14 cellular contexts compared by ENCODE assay signal in the genomic region with DNA sequence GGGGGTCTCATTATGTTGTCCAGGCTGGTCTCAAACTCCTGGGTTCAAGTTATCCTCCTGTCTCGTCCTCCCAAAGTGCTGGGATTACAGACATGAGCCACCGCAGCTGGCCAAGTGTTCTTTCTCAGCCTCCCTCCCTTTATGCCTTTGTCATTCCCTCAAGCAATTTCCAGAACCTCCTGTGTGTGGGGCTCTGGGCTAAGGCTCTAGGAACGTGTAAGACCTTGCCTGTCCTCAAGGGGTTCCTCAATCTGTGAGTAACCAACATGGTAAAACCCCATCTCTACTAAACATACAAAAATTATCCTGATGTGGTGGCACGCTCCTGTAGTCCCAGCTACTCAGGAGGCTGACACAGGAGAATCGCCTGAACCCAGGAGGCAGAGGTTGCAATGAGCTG. TPM values are rescaled to one million over a fixed set of nuclear protein-coding genes. Genes with fewer than 3 reads are reported as not detected.
DNase-seq lines count a peak whose midpoint lies in the region; ATAC-seq, FAIRE-seq and TF ChIP-seq lines count a peak whose summit lies in the region.
"Had no signal": no experiment of that assay in that cellular context is flagged by ENCODE, and none has a peak within 500 bp of the region (broad histone marks: within the 10 kb centered on the region; RNA-seq: fewer than 3 reads in every experiment).

No MANE protein-coding gene starts in this region.

- H3K4me1 Mint-ChIP-seq in memory B cell = peaks cover 17% of the 10 kb centered on the region

- no peaks in the 10 kb centered on the region for H3K9me3 ChIP-seq in pancreas

- no peaks in the 10 kb centered on the region for H3K36me3 ChIP-seq in pancreas

- H3K4me3 Mint-ChIP-seq in memory B cell = peak overlapping the region; percentile 5
- H3K4me3 Mint-ChIP-seq: activated T-cell treated with anti-CD3 and anti-CD28 coated beads, Interleukin-2, amount 50 U/mL, for 24 hours had no signal

- H3K9me3 Mint-ChIP-seq in memory B cell = peaks cover 2% of the 10 kb centered on the region
- H3K9me3 Mint-ChIP-seq: activated T-cell treated with anti-CD3 and anti-CD28 coated beads, Interleukin-2, amount 50 U/mL, for 24 hours had no signal

- TF ChIP-seq CTCF in pancreas (IDR thresholded peaks at IDR 0.05) = no peak

- H3K27ac Mint-ChIP-seq in memory B cell = no peak overlapping the region

- WGBS in pancreas, 2 donors = 73 to 90% methylated on average over 5 of the region's 5 CpGs

- H3K27me3 ChIP-seq in pancreas = no peaks in the 10 kb centered on the region

- intact Hi-C loops in pancreas (cut with DNase I) = no loop called here

- H3K36me3 Mint-ChIP-seq in memory B cell = no peaks in the 10 kb centered on the region

- peak; percentile 38 for DNase-seq in DMS53 (lab: John Stamatoyannopoulos, UW)
- DNase-seq in DMS53 treated with DMSO at 0.1 percent for 48 hours (lab: John Stamatoyannopoulos, UW; ENCODE audit: unreplicated experiment) = no peak
- peak; percentile 67 for DNase-seq in RKO (ENCODE audit: low spot score)
- DNase-seq in memory B cell (ENCODE audit: low spot score in 2 of 2) = no peak
- DNase-seq in iPS-NIHi7 (ENCODE audit: extremely low spot score) = no peak
- DNase-seq in pancreas = no peak
- DNase-seq: 8988T; activated T-cell treated with anti-CD3 and anti-CD28 coated beads, Interleukin-2, amount 50 U/mL, for 24 hours; DMS153; NCI-H2227 treated with DMSO at 0.1 percent for 48 hours; RPMI8226; substantia nigra had no signal

- peaks cover 3% of the 10 kb centered on the region for H3K27me3 Mint-ChIP-seq in memory B cell
- H3K27me3 Mint-ChIP-seq: activated T-cell treated with anti-CD3 and anti-CD28 coated beads, Interleukin-2, amount 50 U/mL, for 24 hours had no signal

- H3K4me3 ChIP-seq in pancreas = no peak overlapping the region

- H3K27ac ChIP-seq in pancreas = no peak overlapping the region

- no peaks in the 10 kb centered on the region for H3K4me1 ChIP-seq in pancreas

- FAIRE-seq in pancreas (lab: Jason Lieb, UNC) = no peak
- FAIRE-seq: astrocyte, GM18507 had no signal

- ATAC-seq in memory B cell (ENCODE audit: low read depth) (no peak), pancreas (no peak)

RNA-seq across cellular contexts. Expression of a gene that starts 15.5 kb away (rescaled TPM):
- total RNA-seq in pancreas = not detected
- under 1 TPM in 1 of 2 donors, not detected in 1; 0.12 TPM for polyA plus RNA-seq in pancreas
- total RNA-seq: astrocyte had no signal

RNA-seq across cellular contexts. Expression of a gene that starts 23.9 kb away (rescaled TPM):
- 1 to 10 TPM; 1.2 to 2.9 (median 2.6) TPM for total RNA-seq in pancreas
- 1 to 10 TPM; 1.8 to 3.4 TPM for polyA plus RNA-seq in pancreas

RNA-seq across cellular contexts. Expression of a gene that starts 28.0 kb away (rescaled TPM):
- total RNA-seq in pancreas = 1,000 to 10,000 TPM in 4 of 6 donors, 100 to 1,000 TPM in 2; 881 to 1,605 (median 1,071) TPM
- 1,000 to 10,000 TPM; 1,358 to 2,344 TPM for polyA plus RNA-seq in pancreas

RNA-seq across cellular contexts. Expression of a gene that starts 28.3 kb away (rescaled TPM):
- total RNA-seq in pancreas = 10 to 100 TPM in 1 of 6 donors, 1 to 10 TPM in 5; 4.3 to 11.0 (median 6.6) TPM
- polyA plus RNA-seq in pancreas = 10 to 100 TPM; 15.9 to 24.0 TPM

RNA-seq across cellular contexts. Expression of a gene that starts 39.0 kb away (rescaled TPM):
- total RNA-seq in pancreas = under 1 TPM in 5 of 6 donors, not detected in 1; 0.32 to 0.64 (median 0.60) TPM
- polyA plus RNA-seq in pancreas = 1 to 10 TPM; 1.3 to 1.7 TPM
- total RNA-seq: astrocyte had no signal

Comparison
In these comparisons a context has a peak if more than half of its experiments do, and no peak if none do; other contexts are left out.
1. DNase-seq: peak in DMS53 (single experiment) and RKO (single experiment); none in DMS53 treated with DMSO at 0.1 percent for 48 hours (single experiment), memory B cell (0 of 2), iPS-NIHi7 (single experiment) and pancreas (0 of 6).